16 cellular contexts compared by ENCODE assay signal in genomic region chr13:106815545-106815944, GRCh38.
DNase-seq lines count a peak whose midpoint lies in the region; ATAC-seq and TF ChIP-seq lines count a peak whose summit lies in the region.
"Had no signal": no experiment of that assay in that cellular context is flagged by ENCODE, and none has a peak within 500 bp of the region (broad histone marks: within the 10 kb centered on the region; RNA-seq: fewer than 3 reads in every experiment).

No MANE protein-coding gene starts in this region.

- H3K9me2 ChIP-seq in GM23338 (ENCODE audit: insufficient read depth), result no peaks in the 10 kb centered on the region

- H3K4me1 Mint-ChIP-seq in GM23338 (peaks cover 58% of the 10 kb centered on the region), WTC11 (peaks cover 71% of the 10 kb centered on the region), neural progenitor cell (peaks cover 16% of the 10 kb centered on the region), type B pancreatic cell (ENCODE audit: unreplicated experiment) (peaks cover 5% of the 10 kb centered on the region)
- H3K4me1 Mint-ChIP-seq: CD8-positive, alpha-beta memory T cell had no signal

- H3K9me3 ChIP-seq in neural progenitor cell (ENCODE audit: low read depth), result no peaks in the 10 kb centered on the region
- H3K9me3 ChIP-seq: BLaER1, Caco-2, HAP-1 had no signal

- POLR2A ChIA-PET in WTC11 (lab: Charles Lee), result interaction anchor here (0.7 kb wide), 1 partner anchor 19 kb away, joined by 5 read pairs; no protein-coding TSS in a partner anchor

- H3F3A ChIP-seq in GM23338 (replicated peaks; ENCODE audit: low read depth) (no peaks in the 10 kb centered on the region), neural progenitor cell (ENCODE audit: low read depth) (peaks cover 22% of the 10 kb centered on the region)

- TF ChIP-seq CTCF in GM23338 (conservative IDR thresholded peaks at IDR 0.05; ENCODE audit: low read depth in 2 of 2), result no peak
- TF ChIP-seq CTCF in WTC11 (IDR thresholded peaks at IDR 0.05), result no peak
- TF ChIP-seq CTCF in neural progenitor cell (IDR thresholded peaks at IDR 0.05), result no peak
- TF ChIP-seq CTCF in type B pancreatic cell (conservative IDR thresholded peaks at IDR 0.05), result no peak

- no peaks in the 10 kb centered on the region for H3K36me3 ChIP-seq in GM23338 (ENCODE audit: insufficient read depth)
- H3K36me3 ChIP-seq in neural progenitor cell, result no peaks in the 10 kb centered on the region
- H3K36me3 ChIP-seq: BLaER1, HAP-1 had no signal

- H3K4me1 ChIP-seq in GM23338 (ENCODE audit: insufficient read depth) (peaks cover 35% of the 10 kb centered on the region), neural progenitor cell (peaks cover 44% of the 10 kb centered on the region)
- H3K4me1 ChIP-seq: HAP-1 had no signal

- H4K20me1 ChIP-seq in GM23338 (replicated peaks; ENCODE audit: insufficient read depth) (no peaks in the 10 kb centered on the region), neural progenitor cell (ENCODE audit: low read depth) (no peaks in the 10 kb centered on the region)
- H4K20me1 ChIP-seq: BLaER1 had no signal

- H3K4me2 ChIP-seq in GM23338, result peak overlapping the region; percentile 30
- peak overlapping the region; percentile 41 for H3K4me2 ChIP-seq in neural progenitor cell
- H3K4me2 ChIP-seq: BLaER1 had no signal

- peak; percentile 48 for DNase-seq in GM23338 (ENCODE audit: low spot score)
- peak; percentile 28 for DNase-seq in WTC11 (ENCODE audit: low spot score)
- DNase-seq in iPS DF 4.7 (ENCODE audit: extremely low read depth, low spot score), result peak; percentile 49
- no peak for DNase-seq in neural progenitor cell (ENCODE audit: low spot score)
- no peak for DNase-seq in posterior cingulate gyrus
- no peak for DNase-seq in type B pancreatic cell (ENCODE audit: extremely low spot score, unreplicated experiment)
- DNase-seq: 8988T; AML-193; Caco-2; CD8-positive, alpha-beta memory T cell; DND-41; GDM1 had no signal

- H3K27ac ChIP-seq in GM23338 (ENCODE audit: low read depth), result no peak overlapping the region
- no peak overlapping the region for H3K27ac ChIP-seq in neural progenitor cell
- H3K27ac ChIP-seq: BLaER1 had no signal

- no peak overlapping the region for H2AFZ ChIP-seq in GM23338
- no peak overlapping the region for H2AFZ ChIP-seq in neural progenitor cell (replicated peaks)

- peaks cover 6% of the 10 kb centered on the region for H3K27me3 Mint-ChIP-seq in GM23338 (ENCODE audit: insufficient read depth, low read depth, poor library complexity)
- H3K27me3 Mint-ChIP-seq in WTC11 (ENCODE audit: low read depth), result no peaks in the 10 kb centered on the region; the same call in 1 of the 2 replicates
- no peaks in the 10 kb centered on the region for H3K27me3 Mint-ChIP-seq in neural progenitor cell (ENCODE audit: insufficient read depth, low read depth)
- H3K27me3 Mint-ChIP-seq in type B pancreatic cell, result no peaks in the 10 kb centered on the region

- H3K27me3 ChIP-seq in GM23338 (ENCODE audit: insufficient read depth) (no peaks in the 10 kb centered on the region), neural progenitor cell (no peaks in the 10 kb centered on the region)
- H3K27me3 ChIP-seq: BLaER1 had no signal

- H3K79me2 ChIP-seq in GM23338 (replicated peaks; ENCODE audit: insufficient read depth) (no peaks in the 10 kb centered on the region), neural progenitor cell (ENCODE audit: low read depth) (no peaks in the 10 kb centered on the region)

- H3K4me3 Mint-ChIP-seq in GM23338, result no peak overlapping the region
- H3K4me3 Mint-ChIP-seq in WTC11, result no peak overlapping the region
- H3K4me3 Mint-ChIP-seq in neural progenitor cell, result no peak overlapping the region
- H3K4me3 Mint-ChIP-seq in type B pancreatic cell, result no peak overlapping the region
- H3K4me3 Mint-ChIP-seq: CD8-positive, alpha-beta memory T cell had no signal

- CTCF ChIA-PET in WTC11 (lab: Charles Lee), result interaction anchor here (0.9 to 1.1 kb wide), 4 partner anchors 9 to 104 kb away, joined by 3 to 4 read pairs (median 3); no protein-coding TSS in a partner anchor

- intact Hi-C loops in posterior cingulate gyrus (cut with DNase I), result no loop called here

- no peak overlapping the region for H3K4me3 ChIP-seq in GM23338
- no peak overlapping the region for H3K4me3 ChIP-seq in neural progenitor cell
- H3K4me3 ChIP-seq: BLaER1, HAP-1 had no signal

- H3K9ac ChIP-seq in neural progenitor cell, result no peak overlapping the region
- H3K9ac ChIP-seq: BLaER1 had no signal

- peak; percentile 81 for ATAC-seq in GM23338
- ATAC-seq in WTC11, result peak; percentile 95
- ATAC-seq in HG02759 (IDR thresholded peaks at IDR 0.05; ENCODE audit: unreplicated experiment), result no peak
- ATAC-seq: HepG2 had no signal

- H3K36me3 Mint-ChIP-seq in GM23338 (ENCODE audit: low read depth), result no peaks in the 10 kb centered on the region
- H3K36me3 Mint-ChIP-seq in WTC11, result no peaks in the 10 kb centered on the region
- no peaks in the 10 kb centered on the region for H3K36me3 Mint-ChIP-seq in neural progenitor cell
- H3K36me3 Mint-ChIP-seq in type B pancreatic cell, result no peaks in the 10 kb centered on the region
- H3K36me3 Mint-ChIP-seq: CD8-positive, alpha-beta memory T cell had no signal

- H3K9me3 Mint-ChIP-seq in GM23338 (no peaks in the 10 kb centered on the region), WTC11 (no peaks in the 10 kb centered on the region), neural progenitor cell (no peaks in the 10 kb centered on the region), type B pancreatic cell (no peaks in the 10 kb centered on the region)

- peak overlapping the region; percentile 76 for H3K27ac Mint-ChIP-seq in GM23338
- peak overlapping the region; percentile 86 for H3K27ac Mint-ChIP-seq in WTC11
- no peak overlapping the region for H3K27ac Mint-ChIP-seq in neural progenitor cell
- H3K27ac Mint-ChIP-seq in type B pancreatic cell, result no peak overlapping the region
- H3K27ac Mint-ChIP-seq: CD8-positive, alpha-beta memory T cell had no signal

TF ChIP-seq in GM23338, 12 proteins besides CTCF, POLR2A, EP300 and RAD21 (continues in another document):
- TF ChIP-seq REST (IDR thresholded peaks at IDR 0.05; ENCODE audit: unreplicated experiment), result peak; percentile 23
- 0 out of 2 replicates have a peak, but pooled peaks have one; percentile 79 for TF ChIP-seq ZNF114 (CRISPR knock-in tag; IDR thresholded peaks at IDR 0.05)

TF ChIP-seq in WTC11, 78 proteins besides CTCF, POLR2A, EP300 and RAD21 (continues in another document):
- TF ChIP-seq MAX (CRISPR knock-in tag; IDR thresholded peaks at IDR 0.05), result peak; percentile 38; the same call in 1 of the 2 replicates
- 0 out of 2 replicates have a peak, but pooled peaks have one; percentile 45 for TF ChIP-seq AR (CRISPR knock-in tag; IDR thresholded peaks at IDR 0.05)
- TF ChIP-seq SOX15 (CRISPR knock-in tag; IDR thresholded peaks at IDR 0.05), result no peak
- peak; percentile 69; the same call in 1 of the 2 replicates for TF ChIP-seq FOXK1 (CRISPR knock-in tag; IDR thresholded peaks at IDR 0.05)
- TF ChIP-seq SP1 (CRISPR knock-in tag; conservative IDR thresholded peaks at IDR 0.05), result 0 out of 2 replicates have a peak, but pooled peaks have one; percentile 27
- TF ChIP-seq FOXP4 (CRISPR knock-in tag; IDR thresholded peaks at IDR 0.05), result peak; percentile 77; the same call in 1 of the 2 replicates
- 0 out of 2 replicates have a peak, but pooled peaks have one; percentile 40 for TF ChIP-seq NR3C1 (CRISPR knock-in tag; conservative IDR thresholded peaks at IDR 0.05; ENCODE audit: low read depth)
- no peak for TF ChIP-seq TEAD4 (CRISPR knock-in tag; IDR thresholded peaks at IDR 0.05)
- TF ChIP-seq CBFB (CRISPR knock-in tag; IDR thresholded peaks at IDR 0.05; ENCODE audit: low read depth), result 0 out of 2 replicates have a peak, but pooled peaks have one; percentile 31
- no peak for TF ChIP-seq ZNF416 (CRISPR knock-in tag; IDR thresholded peaks at IDR 0.05)
- TF ChIP-seq ESRRA (CRISPR knock-in tag; IDR thresholded peaks at IDR 0.05; ENCODE audit: borderline replicate concordance), result no peak

Comparison
In these comparisons a context has a peak if more than half of its experiments do, and no peak if none do; other contexts are left out.
1. DNase-seq: peak in GM23338 (single experiment), WTC11 (single experiment) and iPS DF 4.7 (single experiment); none in neural progenitor cell (single experiment), posterior cingulate gyrus (0 of 10) and type B pancreatic cell (single experiment).
2. H3K27ac Mint-ChIP-seq: peak in GM23338 (single experiment) and WTC11 (single experiment); none in neural progenitor cell (single experiment) and type B pancreatic cell (single experiment).